ENCODE assay signal across 22 cellular contexts in the genomic region with DNA sequence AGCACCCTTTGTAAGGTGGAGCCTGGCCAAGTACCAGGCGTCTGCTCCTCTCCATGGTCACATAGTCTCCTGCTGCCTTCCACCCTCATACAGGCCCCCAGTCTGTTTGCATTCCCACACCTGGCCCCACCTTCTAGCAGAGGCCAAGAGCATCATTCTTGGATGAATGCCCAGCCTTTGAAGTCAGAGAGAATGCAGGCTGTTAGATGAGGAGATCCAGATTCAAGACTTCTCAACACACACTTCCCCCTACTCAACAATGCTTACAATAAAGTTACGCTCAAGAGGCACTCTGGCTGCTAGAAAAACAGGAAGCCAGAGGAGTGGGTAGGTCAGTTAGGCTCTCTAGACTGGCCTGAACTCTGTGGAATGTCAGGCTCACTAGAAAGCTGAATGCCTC. TPM values are rescaled to one million over a fixed set of nuclear protein-coding genes. Genes with fewer than 3 reads are reported as not detected.
DNase-seq lines count a peak whose midpoint lies in the region; ATAC-seq and TF ChIP-seq lines count a peak whose summit lies in the region.
"Had no signal": no experiment of that assay in that cellular context is flagged by ENCODE, and none has a peak within 500 bp of the region (broad histone marks: within the 10 kb centered on the region; RNA-seq: fewer than 3 reads in every experiment).

No MANE protein-coding gene starts in this region.

- H4K91ac ChIP-seq in H9 (ENCODE audit: insufficient read length, low read depth, low read length) = no peak overlapping the region

- H3K23ac ChIP-seq in H9 (ENCODE audit: insufficient read length, low read depth, low read length) = no peak overlapping the region

- H3K27ac Mint-ChIP-seq in H9 = no peak overlapping the region

- no peak overlapping the region for H3K4me3 Mint-ChIP-seq in H9

- no peak overlapping the region for H3K18ac ChIP-seq in H9 (ENCODE audit: insufficient read length, low read depth, low read length)

- no peak overlapping the region for H4K5ac ChIP-seq in H9 (ENCODE audit: insufficient read length, low read depth, low read length)

- H3K27ac ChIP-seq in RWPE2 (ENCODE audit: poor library complexity, severe bottlenecking) (no peak overlapping the region), substantia nigra (ENCODE audit: low read depth, low read length, poor library complexity, severe bottlenecking) (peak overlapping the region; percentile 67), H9 (ENCODE audit: insufficient read length, low read depth, low read length) (no peak overlapping the region), sigmoid colon (no peak overlapping the region)
- H3K27ac ChIP-seq: C4-2B, spleen, WERI-Rb-1 had no signal

- H4K20me1 ChIP-seq in H9 (ENCODE audit: control insufficient read depth, insufficient read depth, insufficient read length) = no peaks in the 10 kb centered on the region

- no peaks in the 10 kb centered on the region for H3K79me2 ChIP-seq in H9 (ENCODE audit: insufficient read depth, low read length)

- no peak overlapping the region for H2BK12ac ChIP-seq in H9 (ENCODE audit: insufficient read length, low read depth, low read length)

- TF ChIP-seq EP300 in sigmoid colon (IDR thresholded peaks at IDR 0.05) = no peak

- H3K23me2 ChIP-seq in H9 (ENCODE audit: insufficient read length, low read depth, low read length, poor library complexity, severe bottlenecking) = no peaks in the 10 kb centered on the region

- no peak overlapping the region; the same call in 1 of the 2 replicates for H3K14ac ChIP-seq in H9 (ENCODE audit: insufficient read depth, low read length)

- ATAC-seq in RWPE2 (ENCODE audit: low read depth) = 0 out of 3 replicates have a peak, but pooled peaks have one; percentile 17
- ATAC-seq: K562; Panc1; stimulated activated naive CD8-positive, alpha-beta T cell treated with anti-CD3 and anti-CD28 coated beads, Interleukin-15, Interleukin-2, amounts not matched to agents 100 U/mL and 50 U/mL, for 24 hours had no signal

- H3K27me3 ChIP-seq in RWPE2 (ENCODE audit: insufficient read depth, poor library complexity, severe bottlenecking) (no peaks in the 10 kb centered on the region), H9 (ENCODE audit: insufficient read depth, low read length) (no peaks in the 10 kb centered on the region), sigmoid colon (no peaks in the 10 kb centered on the region)
- H3K27me3 ChIP-seq: spleen had no signal

- no peak overlapping the region for H3K9ac ChIP-seq in H9 (ENCODE audit: extremely low read depth, insufficient read length, low read length)

- no peak overlapping the region for H3K56ac ChIP-seq in H9 (ENCODE audit: insufficient read length, low read depth, low read length)

- no peaks in the 10 kb centered on the region for H3K79me1 ChIP-seq in H9 (ENCODE audit: insufficient read depth, low read depth, low read length, poor library complexity, severe bottlenecking)

- peaks cover 11 to 18% of the 10 kb centered on the region in 2 experiments for H3K4me1 Mint-ChIP-seq in H9

- no peak overlapping the region for H2BK5ac ChIP-seq in H9 (ENCODE audit: insufficient read length, low read length)

- TF ChIP-seq CTCF in RWPE2 (IDR thresholded peaks at IDR 0.05; ENCODE audit: poor library complexity, severe bottlenecking) = no peak
- no peak for TF ChIP-seq CTCF in H9 (conservative IDR thresholded peaks at IDR 0.05)
- TF ChIP-seq CTCF in sigmoid colon (IDR thresholded peaks at IDR 0.05) = no peak

- no peaks in the 10 kb centered on the region for H3K9me3 ChIP-seq in RWPE2 (ENCODE audit: severe bottlenecking)
- no peaks in the 10 kb centered on the region for H3K9me3 ChIP-seq in H9 (ENCODE audit: control insufficient read depth, low read depth, low read length)
- H3K9me3 ChIP-seq in sigmoid colon = no peaks in the 10 kb centered on the region
- H3K9me3 ChIP-seq: spleen had no signal

- intact Hi-C loops in sigmoid colon (cut with DNase I) = no loop called here

- H3K4me1 ChIP-seq in RWPE2 (ENCODE audit: insufficient read depth, poor library complexity, severe bottlenecking) (no peaks in the 10 kb centered on the region), H9 (ENCODE audit: insufficient read depth, low read length) (peaks cover 4% of the 10 kb centered on the region; the same call in 1 of the 2 replicates), sigmoid colon (peaks cover 0 to 7% (median 6%) of the 10 kb centered on the region in 4 donors)
- H3K4me1 ChIP-seq: spleen had no signal

- no CpG with 5 or more reads among the region's 2 CpGs for WGBS in H9 (ENCODE audit: extremely low coverage, insufficient read length, low lambda C conversion rate)
- 9 to 55% methylated on average over 2 of the region's 2 CpGs for WGBS in sigmoid colon, 2 donors

- no peak overlapping the region for H3K4me2 ChIP-seq in H9 (ENCODE audit: insufficient read depth, insufficient read length, low read length)

- H3K36me3 Mint-ChIP-seq in H9 (ENCODE audit: insufficient read depth in 1 of 3, low read depth in 3 of 3) = no peaks in the 10 kb centered on the region

- H3K27me3 Mint-ChIP-seq in H9 (ENCODE audit: low read depth) = no peaks in the 10 kb centered on the region

- no peak overlapping the region for H2BK120ac ChIP-seq in H9 (ENCODE audit: low read depth, low read length, poor library complexity, severe bottlenecking)

- H3K36me3 ChIP-seq in RWPE2 (ENCODE audit: low read depth) (no peaks in the 10 kb centered on the region), sigmoid colon (no peaks in the 10 kb centered on the region)
- H3K36me3 ChIP-seq: spleen, WERI-Rb-1 had no signal

- H2AFZ ChIP-seq in H9 (ENCODE audit: low read length) = no peak overlapping the region

- H2BK20ac ChIP-seq in H9 (ENCODE audit: low read depth, low read length, poor library complexity, severe bottlenecking) = no peak overlapping the region

- no peak for TF ChIP-seq POLR2A in sigmoid colon (IDR thresholded peaks at IDR 0.05)

- H3K4me3 ChIP-seq in RWPE2 (ENCODE audit: severe bottlenecking) (no peak overlapping the region), sigmoid colon (no peak overlapping the region)
- H3K4me3 ChIP-seq: K562, spleen had no signal

- peaks cover 48 to 51% of the 10 kb centered on the region in 2 experiments for H3K9me3 Mint-ChIP-seq in H9

- no peak overlapping the region for H3K4ac ChIP-seq in H9 (ENCODE audit: low read depth, low read length)

- H4K8ac ChIP-seq in H9 (replicated peaks; ENCODE audit: insufficient read length, low read depth, low read length) = no peak overlapping the region

- H2BK15ac ChIP-seq in H9 (ENCODE audit: low read depth, low read length) = no peak overlapping the region

- DNase-seq in NCI-H1105 treated with DMSO at 0.1 percent for 48 hours (lab: John Stamatoyannopoulos, UW) (peak; percentile 6), NCI-H1105 (lab: John Stamatoyannopoulos, UW) (no peak), RWPE2 (ENCODE audit: low spot score) (no peak), iPS-NIHi11 (ENCODE audit: low spot score) (peak; percentile 8), substantia nigra (lab: John Stamatoyannopoulos, UW) (peak in 1 of 49 donors; percentile 2), GM03348 (ENCODE audit: low spot score) (no peak), H9 (no peak), sigmoid colon (no peak)
- DNase-seq: 8988T; activated effector memory CD4-positive, alpha-beta T cell treated with Interleukin-2 at 50 U/mL for 16 hours; effector memory CD4-positive, alpha-beta T cell; foreskin fibroblast; NCI-H1436; NCI-H446 treated with DMSO at 0.1 percent for 48 hours; spleen; stimulated activated naive CD8-positive, alpha-beta T cell treated with anti-CD3 and anti-CD28 coated beads, Interleukin-15, Interleukin-2, amounts not matched to agents 100 U/mL and 50 U/mL, for 24 hours; SW 1271; WERI-Rb-1 had no signal

- no peak overlapping the region for H3T11ph ChIP-seq in H9 (ENCODE audit: low read length)

- H2AK5ac ChIP-seq in H9 (ENCODE audit: insufficient read length, low read length) = no peak overlapping the region

RNA-seq across cellular contexts. Expression of gene SHROOM4, which starts 43.3 kb away (rescaled TPM):
- 1.9 and 2.1 TPM in 2 replicates for total RNA-seq in H9 (2021)
- total RNA-seq in sigmoid colon = 1 to 10 TPM; 2.3 to 6.1 (median 4.5) TPM
- polyA plus RNA-seq in sigmoid colon = 1 to 10 TPM in 1 of 3 donors, under 1 TPM in 1, not detected in 1; 0.46 to 1.6 TPM
- total RNA-seq: activated CD8-positive, alpha-beta memory T cell treated with anti-CD3 and anti-CD28 coated beads for 36 hours; K562 had no signal
- polyA plus RNA-seq: K562 had no signal

Comparison
In these comparisons a context has a peak if more than half of its experiments do, and no peak if none do; other contexts are left out.
1. DNase-seq: peak in NCI-H1105 treated with DMSO at 0.1 percent for 48 hours (single experiment) and iPS-NIHi11 (single experiment); none in NCI-H1105 (single experiment), RWPE2 (single experiment), GM03348 (single experiment), H9 (single experiment) and sigmoid colon (single experiment).